In genomic region chr18:7808054-7808453, GRCh38 we compare ENCODE assay signal across 21 cellular contexts.
DNase-seq lines count a peak whose midpoint lies in the region; TF ChIP-seq lines count a peak whose summit lies in the region.
"Had no signal": no experiment of that assay in that cellular context is flagged by ENCODE, and none has a peak within 500 bp of the region (broad histone marks: within the 10 kb centered on the region; RNA-seq: fewer than 3 reads in every experiment).

No MANE protein-coding gene starts in this region.

- H3K4me2 ChIP-seq in mesendoderm (ENCODE audit: low read length) (no peak overlapping the region), neural progenitor cell (no peak overlapping the region)
- H3K4me2 ChIP-seq: A549 had no signal

- TF ChIP-seq CTCF in brain (conservative IDR thresholded peaks at IDR 0.05) (no peak), neural progenitor cell (IDR thresholded peaks at IDR 0.05) (no peak)

- no peak overlapping the region for H2BK120ac ChIP-seq in mesendoderm (ENCODE audit: low read depth, low read length)

- DNase-seq in mesendoderm (no peak), neural progenitor cell (ENCODE audit: low spot score) (no peak), globus pallidus (ENCODE audit: low spot score) (no peak)
- DNase-seq in effector CD4-positive, alpha-beta T cell = no peak
- DNase-seq in activated T-cell treated with anti-CD3 and anti-CD28 coated beads, Interleukin-2, amount 50 U/mL, for 48 hours = no peak
- no peak for DNase-seq in activated CD4-positive, alpha-beta T cell treated with anti-CD3 and anti-CD28 coated beads, Interleukin-2, amount 50 U/mL, for 48 hours
- DNase-seq: 8988T; ACHN; AML-193; BE2C; Calu3; CD4-positive, alpha-beta T cell; CD8-positive, alpha-beta memory T cell; DMS53; DND-41; GM23248; H9 had no signal

- no peaks in the 10 kb centered on the region for H3K9me3 ChIP-seq in neural progenitor cell (ENCODE audit: low read depth)
- H3K9me3 ChIP-seq: A549, BE2C had no signal

- no peak overlapping the region for H2BK15ac ChIP-seq in mesendoderm (replicated peaks; ENCODE audit: low read depth)

- peaks cover 2% of the 10 kb centered on the region for H3K79me2 ChIP-seq in mesendoderm (ENCODE audit: control insufficient read depth, insufficient read depth, low read length)
- H3K79me2 ChIP-seq in neural progenitor cell (ENCODE audit: low read depth) = no peaks in the 10 kb centered on the region

- peak overlapping the region in 4 of 5 experiments; percentile 19 to 62 (median 39) for H3K4me3 Mint-ChIP-seq in brain
- H3K4me3 Mint-ChIP-seq in neural progenitor cell = no peak overlapping the region
- H3K4me3 Mint-ChIP-seq: CD14-positive monocyte; CD4-positive, alpha-beta T cell; CD8-positive, alpha-beta memory T cell; H9 had no signal

- WGBS in mesendoderm (ENCODE audit: extremely low coverage, insufficient coverage, low lambda C conversion rate) = no CpG with 5 or more reads among the region's 5 CpGs

- no peak overlapping the region for H3K23ac ChIP-seq in mesendoderm (ENCODE audit: low read length)

- no peaks in the 10 kb centered on the region for H3F3A ChIP-seq in neural progenitor cell (ENCODE audit: low read depth)

- peaks cover 83% of the 10 kb centered on the region for H3K4me1 Mint-ChIP-seq in brain
- H3K4me1 Mint-ChIP-seq in neural progenitor cell = peaks cover 54% of the 10 kb centered on the region
- H3K4me1 Mint-ChIP-seq: CD14-positive monocyte had no signal

- no peak overlapping the region for H4K8ac ChIP-seq in mesendoderm (ENCODE audit: low read depth, low read length)

- H3K4me3 ChIP-seq in mesendoderm (ENCODE audit: low read length) (no peak overlapping the region), neural progenitor cell (no peak overlapping the region)
- H3K4me3 ChIP-seq: A549; BLaER1 treated with 17β-estradiol and CSF1 and Interleukin-3, amounts not matched to agents 10 nM and 100 nM; GM23248 had no signal

- no peaks in the 10 kb centered on the region for H4K20me1 ChIP-seq in neural progenitor cell (ENCODE audit: low read depth)
- H4K20me1 ChIP-seq: BLaER1 treated with 17β-estradiol and CSF1 and Interleukin-3, amounts not matched to agents 10 nM and 100 nM had no signal

- H3K79me1 ChIP-seq in mesendoderm (ENCODE audit: low read length) = peaks cover 2% of the 10 kb centered on the region

- H3K56ac ChIP-seq in mesendoderm (ENCODE audit: low read length) = no peak overlapping the region

- H3K36me3 ChIP-seq in mesendoderm (ENCODE audit: control insufficient read depth, insufficient read depth, low read length) = no peaks in the 10 kb centered on the region
- no peaks in the 10 kb centered on the region for H3K36me3 ChIP-seq in neural progenitor cell
- H3K36me3 ChIP-seq: BE2C; BLaER1 treated with 17β-estradiol and CSF1 and Interleukin-3, amounts not matched to agents 10 nM and 100 nM had no signal

- no peak overlapping the region for H3K18ac ChIP-seq in mesendoderm (ENCODE audit: low read length)

- H3K27me3 Mint-ChIP-seq in brain (peaks cover 4% of the 10 kb centered on the region), neural progenitor cell (ENCODE audit: insufficient read depth, low read depth) (peaks cover 2% of the 10 kb centered on the region)
- H3K27me3 Mint-ChIP-seq: CD4-positive, alpha-beta T cell; CD8-positive, alpha-beta memory T cell had no signal

- H3K4me1 ChIP-seq in mesendoderm (ENCODE audit: control insufficient read depth, low read depth, low read length) (peaks cover 11% of the 10 kb centered on the region), neural progenitor cell (no peaks in the 10 kb centered on the region)
- H3K4me1 ChIP-seq: BE2C had no signal

- H3K27ac Mint-ChIP-seq in brain (peak overlapping the region; percentile 22 to 92 (median 79)), neural progenitor cell (peak overlapping the region; percentile 12)
- H3K27ac Mint-ChIP-seq: CD4-positive, alpha-beta T cell; CD8-positive, alpha-beta memory T cell; H9 had no signal

- H4K5ac ChIP-seq in mesendoderm (ENCODE audit: low read length) = no peak overlapping the region

- H3K9ac ChIP-seq in mesendoderm (ENCODE audit: low read length) (no peak overlapping the region), neural progenitor cell (no peak overlapping the region)
- H3K9ac ChIP-seq: BLaER1 treated with 17β-estradiol and CSF1 and Interleukin-3, amounts not matched to agents 10 nM and 100 nM; GM23248 had no signal

- H3K27ac ChIP-seq in mesendoderm (ENCODE audit: low read depth, low read length) (no peak overlapping the region), neural progenitor cell (no peak overlapping the region)
- H3K27ac ChIP-seq: BLaER1 treated with 17β-estradiol and CSF1 and Interleukin-3, amounts not matched to agents 10 nM and 100 nM; GM23248 had no signal

- H2AK5ac ChIP-seq in mesendoderm (ENCODE audit: low read length) = no peak overlapping the region

- peak overlapping the region; percentile 18 for H3K4ac ChIP-seq in mesendoderm (ENCODE audit: low read depth, low read length)

- H2AFZ ChIP-seq in neural progenitor cell (replicated peaks) = no peak overlapping the region
- H2AFZ ChIP-seq: GM23248 had no signal

- H3K36me3 Mint-ChIP-seq in brain (peaks cover 3% of the 10 kb centered on the region), neural progenitor cell (peaks cover 2% of the 10 kb centered on the region)
- H3K36me3 Mint-ChIP-seq: CD14-positive monocyte; CD8-positive, alpha-beta memory T cell had no signal

- H2BK5ac ChIP-seq in mesendoderm (ENCODE audit: low read length) = no peak overlapping the region

- H3K27me3 ChIP-seq in mesendoderm (ENCODE audit: insufficient read depth, low read length, poor library complexity) = no peaks in the 10 kb centered on the region
- no peaks in the 10 kb centered on the region for H3K27me3 ChIP-seq in neural progenitor cell
- H3K27me3 ChIP-seq: BE2C; BLaER1 treated with 17β-estradiol and CSF1 and Interleukin-3, amounts not matched to agents 10 nM and 100 nM had no signal

- H3K9me3 Mint-ChIP-seq in brain (peaks cover 3 to 12% (median 5%) of the 10 kb centered on the region in 5 experiments), neural progenitor cell (peaks cover 5% of the 10 kb centered on the region)
